ENCODE assay signal across 22 cellular contexts in genomic region chr15:42687740-42688139, GRCh38.
"Had no signal": no experiment of that assay in that cellular context is flagged by ENCODE, and none has a peak within 500 bp of the region (broad histone marks: within the 10 kb centered on the region; RNA-seq: fewer than 3 reads in every experiment).

No MANE protein-coding gene starts in this region.

- H3K27ac ChIP-seq: left ventricle myocardium inferior, ovary, right atrium auricular region, skin epidermis, suprapubic skin, thoracic aorta, tibial artery, upper lobe of right lung had no signal

- H3K36me3 ChIP-seq: ovary had no signal

- ATAC-seq: mucosa of descending colon; naive thymus-derived CD4-positive, alpha-beta T cell; natural killer cell treated with Interleukin-12 subunit alpha and Interleukin-12 subunit beta and Interleukin-15 and Interleukin-18, amount 100 ng/mL, for 72 hours; sciatic nerve; stimulated activated naive B cell treated with anti-CD40 and anti-IgM and Interleukin-4, amounts not matched to agents 10 μg/mL and 1 μg/mL and 100 μg/mL, for 72 hours; upper lobe of right lung had no signal

- H3K4me3 ChIP-seq: left ventricle myocardium inferior, lung, mucosa of descending colon, ovary, right atrium auricular region, skin epidermis, suprapubic skin, thoracic aorta, tibial artery, upper lobe of right lung had no signal

- H3K9me3 ChIP-seq: left ventricle myocardium inferior, mucosa of descending colon, ovary, right atrium auricular region, suprapubic skin, thoracic aorta, tibial artery, upper lobe of right lung had no signal

- DNase-seq: hypothalamus; immature natural killer cell; left ventricle myocardium inferior; midbrain; mucosa of descending colon; naive thymus-derived CD4-positive, alpha-beta T cell; ovary; stimulated activated CD4-positive, alpha-beta T cell treated with anti-CD3 and anti-CD28 coated beads, Interleukin-12 subunit alpha, Interleukin-12 subunit beta, amount 100 ng/mL, for 4 hours; stimulated activated CD4-positive, alpha-beta T cell treated with anti-CD3 and anti-CD28 coated beads, Interleukin-15, amount 100 ng/mL, for 24 hours; stimulated activated CD4-positive, alpha-beta T cell treated with anti-CD3 and anti-CD28 coated beads, Interleukin-2, amount 100 ng/mL, for 24 hours; stimulated activated CD4-positive, alpha-beta T cell treated with anti-CD3 and anti-CD28 coated beads, Interleukin-4, amount 100 ng/mL, for 1 hour; stimulated activated naive B cell treated with anti-CD40 and anti-IgM and Interleukin-4, amounts not matched to agents 10 μg/mL and 1 μg/mL and 100 μg/mL, for 72 hours; tibial artery; trophoblast cell; upper lobe of right lung had no signal

- H3K4me1 ChIP-seq: left ventricle myocardium inferior, right atrium auricular region, suprapubic skin, tibial artery, upper lobe of right lung had no signal

- H3K27me3 ChIP-seq: ovary, right atrium auricular region, suprapubic skin, tibial artery, upper lobe of right lung had no signal
